Comparison of ENCODE assay signal across 1 cellular context in genomic region chr22:37777122-37777687, GRCh38.
A peak's percentile ranks its signal among the peaks of the same experiment; 100 is the strongest.
TF ChIP-seq lines count a peak whose summit lies in the region.

No MANE protein-coding gene starts in this region.

TF ChIP-seq in GM12878, 131 proteins besides CTCF, POLR2A, EP300 and RAD21 (continued from another document and continues in another):
- no peak for TF ChIP-seq ZNF592 (IDR thresholded peaks at IDR 0.05)
- TF ChIP-seq ZNF384 (IDR thresholded peaks at IDR 0.05; ENCODE audit: borderline replicate concordance, low read depth, low read length) = no peak
- TF ChIP-seq NRF1 (conservative IDR thresholded peaks at IDR 0.05; ENCODE audit: low read depth, low read length) = no peak
- TF ChIP-seq SREBF1 (IDR thresholded peaks at IDR 0.05; ENCODE audit: low read length) = no peak
- no peak for TF ChIP-seq HCFC1 (IDR thresholded peaks at IDR 0.05; ENCODE audit: low read length)
- TF ChIP-seq NKRF (conservative IDR thresholded peaks at IDR 0.05) = no peak
- TF ChIP-seq ZNF622 (IDR thresholded peaks at IDR 0.05) = no peak
- TF ChIP-seq SRF (IDR thresholded peaks at IDR 0.05; ENCODE audit: low read depth in 2 of 2, low read length in 2 of 2) = no peak
- peak; percentile 26 for TF ChIP-seq SMARCA5 (IDR thresholded peaks at IDR 0.05)
- TF ChIP-seq NFIC (IDR thresholded peaks at IDR 0.05; ENCODE audit: low read depth, low read length) = peak; percentile 36
- TF ChIP-seq POU2F2 (IDR thresholded peaks at IDR 0.05; ENCODE audit: borderline replicate concordance, low read depth, low read length) = peak; percentile 61; the same call in 1 of the 3 replicates
- no peak for TF ChIP-seq ZBTB4 (CRISPR knock-in tag; IDR thresholded peaks at IDR 0.05)
- no peak for TF ChIP-seq ZNF687 (IDR thresholded peaks at IDR 0.05)
- no peak for TF ChIP-seq TAF1 (IDR thresholded peaks at IDR 0.05; ENCODE audit: borderline replicate concordance, low read depth, low read length)
- TF ChIP-seq IRF5 (IDR thresholded peaks at IDR 0.05; ENCODE audit: borderline replicate concordance) = no peak
- TF ChIP-seq TCF7 (IDR thresholded peaks at IDR 0.05; ENCODE audit: borderline replicate concordance) = no peak
- no peak; the same call in 1 of the 2 replicates for TF ChIP-seq GATAD2B (conservative IDR thresholded peaks at IDR 0.05; ENCODE audit: low read depth)
- no peak for TF ChIP-seq E2F8 (IDR thresholded peaks at IDR 0.05; ENCODE audit: low read depth, partially characterized antibody)
- no peak for TF ChIP-seq FOXM1 (IDR thresholded peaks at IDR 0.05; ENCODE audit: low read depth, low read length)
- TF ChIP-seq POLR2AphosphoS5 (IDR thresholded peaks at IDR 0.05; ENCODE audit: low read length) = no peak
- TF ChIP-seq RBBP5 (conservative IDR thresholded peaks at IDR 0.05) = no peak
- TF ChIP-seq MLLT1 (IDR thresholded peaks at IDR 0.05) = 0 out of 2 replicates have a peak, but pooled peaks have one; percentile 31
- peak; percentile 76 for TF ChIP-seq IKZF1 (conservative IDR thresholded peaks at IDR 0.05)
- no peak for TF ChIP-seq BRCA1 (IDR thresholded peaks at IDR 0.05; ENCODE audit: low read depth, low read length)
- TF ChIP-seq YY1 (IDR thresholded peaks at IDR 0.05; ENCODE audit: low read depth, low read length) = no peak
- peak; percentile 79 for TF ChIP-seq MTA2 (IDR thresholded peaks at IDR 0.05; ENCODE audit: low read depth)
- TF ChIP-seq TARDBP (IDR thresholded peaks at IDR 0.05; ENCODE audit: borderline replicate concordance) = no peak
- no peak for TF ChIP-seq SUZ12 (IDR thresholded peaks at IDR 0.05; ENCODE audit: unreplicated experiment)
- no peak for TF ChIP-seq NR2C2 (IDR thresholded peaks at IDR 0.05; ENCODE audit: borderline replicate concordance, control insufficient read depth, insufficient read length, low read depth)
- peak; percentile 71; a peak in 3 of 4 replicates for TF ChIP-seq IKZF2 (IDR thresholded peaks at IDR 0.05)
- TF ChIP-seq DPF2 (IDR thresholded peaks at IDR 0.05) = peak; percentile 61; the same call in 1 of the 2 replicates
- TF ChIP-seq ATF3 (IDR thresholded peaks at IDR 0.05; ENCODE audit: borderline replicate concordance, extremely low read depth, low read depth, low read length) = 0 out of 2 replicates have a peak, but pooled peaks have one; percentile 6
- TF ChIP-seq BCLAF1 (IDR thresholded peaks at IDR 0.05) = no peak
- peak; percentile 35 for TF ChIP-seq MEF2B (IDR thresholded peaks at IDR 0.05; ENCODE audit: partially characterized antibody, poor library complexity, severe bottlenecking)
- peak; percentile 60; the same call in 1 of the 2 replicates for TF ChIP-seq NBN (IDR thresholded peaks at IDR 0.05)
